Comparison of ENCODE assay signal across 7 cellular contexts in genomic region chr4:22382216-22382615, GRCh38.
A peak's percentile ranks its signal among the peaks of the same experiment; 100 is the strongest.
DNase-seq lines count a peak whose midpoint lies in the region; TF ChIP-seq lines count a peak whose summit lies in the region.
"Not testable (repeated sequence)": the region's sequence is repeated elsewhere in the genome, so short reads cannot be mapped to it uniquely, and the experiment has no call there.

No MANE protein-coding gene starts in this region.

- in situ Hi-C loops in G401 (cut with HindIII; ENCODE audit: low sequenced_read_pairs): not testable (repeated sequence)

- DNase-seq in G401 (ENCODE audit: low spot score) (peak; percentile 21), NB4 (ENCODE audit: low read depth) (peak; percentile 20), RPMI7951 (ENCODE audit: low read depth) (peak; percentile 37), astrocyte of the hippocampus (ENCODE audit: low read depth, low spot score) (peak; percentile 56), dermis blood vessel endothelial cell (peak; percentile 15), foreskin melanocyte (peak; percentile 15), renal cortical epithelial cell (ENCODE audit: low read depth) (peak; percentile 11)

- H3K4me3 ChIP-seq in NB4 (ENCODE audit: low read depth, low read length): not testable (repeated sequence)

- not testable (repeated sequence) for TF ChIP-seq POLR2A in NB4 (IDR thresholded peaks at IDR 0.05; ENCODE audit: extremely low read depth, insufficient read length)

- not testable (repeated sequence) for TF ChIP-seq CTCF in NB4 (IDR thresholded peaks at IDR 0.05; ENCODE audit: low read depth, low read length)
